19 cellular contexts compared by ENCODE assay signal in the genomic region with DNA sequence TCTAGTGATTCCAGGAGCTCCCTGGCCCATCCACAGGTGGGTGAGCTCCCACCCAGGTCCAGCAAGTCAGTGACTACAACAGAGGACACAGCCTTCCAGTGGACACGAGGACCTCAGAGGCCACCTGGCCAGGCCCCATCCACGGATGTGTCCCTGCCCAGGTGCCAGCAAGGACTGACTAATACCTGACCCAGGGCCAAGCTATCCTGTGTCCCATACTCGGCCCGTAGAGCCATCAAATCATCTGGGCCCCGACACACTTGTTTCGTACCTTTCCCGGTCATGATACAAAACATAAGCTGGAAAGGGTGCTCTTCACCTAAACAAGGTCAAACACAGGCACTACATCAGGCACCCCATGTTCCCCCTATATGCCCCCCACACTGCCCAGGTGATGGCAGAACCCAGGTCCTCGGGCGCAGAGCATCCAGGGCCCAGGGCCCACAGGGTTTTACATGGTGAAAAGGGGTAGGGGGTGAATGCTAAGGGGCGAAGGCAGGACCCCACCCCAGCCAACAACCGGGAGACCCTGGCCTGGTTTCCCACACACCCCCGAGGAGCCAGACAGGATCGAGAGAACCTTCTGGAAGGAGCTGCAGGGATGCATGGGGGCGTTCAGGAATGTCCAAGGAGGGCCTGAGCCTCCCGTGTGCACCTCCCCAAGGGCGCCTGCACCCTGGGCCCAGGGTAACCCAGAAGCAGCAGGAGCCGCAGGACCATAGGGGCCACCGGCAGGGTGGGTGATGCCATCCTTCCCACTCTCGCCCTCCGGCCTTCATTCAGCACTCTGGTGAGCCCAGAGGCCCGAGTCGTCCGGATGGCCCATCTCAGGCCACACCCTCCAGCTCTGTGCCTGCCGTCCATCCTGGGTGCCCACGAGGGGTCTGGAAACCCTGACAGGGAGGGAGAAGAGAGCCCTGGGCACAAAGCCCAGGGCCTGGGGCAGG.
DNase-seq lines count a peak whose midpoint lies in the region; ATAC-seq and TF ChIP-seq lines count a peak whose summit lies in the region.
"Had no signal": no experiment of that assay in that cellular context is flagged by ENCODE, and none has a peak within 500 bp of the region (broad histone marks: within the 10 kb centered on the region; RNA-seq: fewer than 3 reads in every experiment).

No MANE protein-coding gene starts in this region.

- TF ChIP-seq POLR2A in right lobe of liver (IDR thresholded peaks at IDR 0.05): no peak

- 96% methylated on average over 8 of the region's 25 CpGs for WGBS in right lobe of liver (ENCODE audit: insufficient coverage, low coverage, low lambda C conversion rate, missing lambda C conversion rate)

- no peaks in the 10 kb centered on the region for H3K27me3 ChIP-seq in left ventricle myocardium inferior (ENCODE audit: low read depth)
- H3K27me3 ChIP-seq in right lobe of liver: no peaks in the 10 kb centered on the region
- no peaks in the 10 kb centered on the region for H3K27me3 ChIP-seq in naive thymus-derived CD4-positive, alpha-beta T cell (ENCODE audit: control insufficient read depth in 2 of 2, insufficient read depth in 2 of 2, low read length in 2 of 2)
- H3K27me3 ChIP-seq: body of pancreas had no signal

- POLR2A ChIA-PET in naive thymus-derived CD4-positive, alpha-beta T cell (lab: Charles Lee): interaction anchor here (1.7 kb wide), 1 partner anchor 13 kb away, joined by 5 read pairs; no protein-coding TSS in a partner anchor

- no peak for DNase-seq in left ventricle myocardium inferior
- DNase-seq in cardiac septum (ENCODE audit: low spot score): no peak
- peak; percentile 19 to 41 (median 39) for DNase-seq in right lobe of liver
- peak; percentile 54 for DNase-seq in sciatic nerve (ENCODE audit: low spot score)
- DNase-seq in NCI-H128 (lab: John Stamatoyannopoulos, UW; ENCODE audit: unreplicated experiment): no peak
- no peak for DNase-seq in naive thymus-derived CD4-positive, alpha-beta T cell
- DNase-seq in C1 segment of cervical spinal cord (lab: John Stamatoyannopoulos, UW): no peak
- DNase-seq: activated CD8-positive, alpha-beta memory T cell treated with anti-CD3 and anti-CD28 coated beads, Interleukin-2, amount 50 U/mL, for 4 hours; activated naive CD4-positive, alpha-beta T cell treated with Interleukin-2 at 50 U/mL for 16 hours; immature natural killer cell; mesendoderm; NCI-H1436 treated with DMSO at 0.1 percent for 48 hours; NCI-H226; occipital lobe; T-helper 1 cell had no signal

- no peak for TF ChIP-seq CTCF in left ventricle myocardium inferior (IDR thresholded peaks at IDR 0.05; ENCODE audit: borderline replicate concordance)
- TF ChIP-seq CTCF in right lobe of liver (IDR thresholded peaks at IDR 0.05): no peak

- no peaks in the 10 kb centered on the region for H3K36me3 ChIP-seq in left ventricle myocardium inferior
- H3K36me3 ChIP-seq in right lobe of liver: no peaks in the 10 kb centered on the region
- peaks cover 0 to 4% (median 0%) of the 10 kb centered on the region in 3 experiments for H3K36me3 ChIP-seq in naive thymus-derived CD4-positive, alpha-beta T cell (ENCODE audit: control insufficient read depth in 2 of 3, insufficient read depth in 3 of 3, low read length in 3 of 3)

- peaks cover 98% of the 10 kb centered on the region for H3K4me1 ChIP-seq in left ventricle myocardium inferior
- H3K4me1 ChIP-seq in right lobe of liver: peaks cover 0 to 18% (median 5%) of the 10 kb centered on the region in 4 donors
- peaks cover 4 to 16% of the 10 kb centered on the region in 2 donors for H3K4me1 ChIP-seq in naive thymus-derived CD4-positive, alpha-beta T cell (ENCODE audit: control insufficient read depth in 2 of 2, insufficient read depth in 2 of 2, low read length in 2 of 2)

- H3K27ac ChIP-seq in left ventricle myocardium inferior (replicated peaks) (peak overlapping the region; percentile 89), right lobe of liver (no peak overlapping the region)
- no peak overlapping the region for H3K27ac ChIP-seq in naive thymus-derived CD4-positive, alpha-beta T cell (ENCODE audit: low read depth, low read length)
- H3K27ac ChIP-seq: body of pancreas had no signal

- peaks cover 5 to 41% (median 31%) of the 10 kb centered on the region in 7 donors for H3K4me1 Mint-ChIP-seq in naive thymus-derived CD4-positive, alpha-beta T cell

- no peak overlapping the region for H3K4me3 ChIP-seq in left ventricle myocardium inferior
- no peak overlapping the region for H3K4me3 ChIP-seq in right lobe of liver
- no peak overlapping the region for H3K4me3 ChIP-seq in naive thymus-derived CD4-positive, alpha-beta T cell (ENCODE audit: low read length)
- H3K4me3 ChIP-seq: body of pancreas had no signal

- intact Hi-C loops in left ventricle myocardium inferior (cut with micrococcal nuclease): no loop called here
- intact Hi-C loops in cardiac septum (cut with DNase I): loop anchor here (5.0 kb wide), 1 partner anchor 79 kb away; no protein-coding TSS in a partner anchor
- intact Hi-C loops in right lobe of liver (cut with DNase I): no loop called here
- intact Hi-C loops in sciatic nerve (cut with DNase I): no loop called here
- intact Hi-C loops in naive thymus-derived CD4-positive, alpha-beta T cell (cut with micrococcal nuclease): no loop called here

- no peaks in the 10 kb centered on the region for H3K9me3 Mint-ChIP-seq in naive thymus-derived CD4-positive, alpha-beta T cell
- H3K9me3 Mint-ChIP-seq: immature natural killer cell; stimulated activated effector memory CD8-positive, alpha-beta T cell treated with anti-CD3 and anti-CD28 coated beads, Interleukin-12 subunit alpha, Interleukin-12 subunit beta, amount 100 ng/mL, for 72 hours had no signal

- ATAC-seq in right lobe of liver (no peak), sciatic nerve (no peak), HG03521 (IDR thresholded peaks at IDR 0.05; ENCODE audit: unreplicated experiment) (no peak)
- no peak for ATAC-seq in naive thymus-derived CD4-positive, alpha-beta T cell
- ATAC-seq: activated CD4-positive, CD25-positive, alpha-beta regulatory T cell treated with anti-CD3 and anti-CD28 coated beads, Interleukin-2, amount 50 U/mL, for 24 hours; body of pancreas; stimulated activated effector memory CD8-positive, alpha-beta T cell treated with anti-CD3 and anti-CD28 coated beads, Interleukin-12 subunit alpha, Interleukin-12 subunit beta, amount 100 ng/mL, for 72 hours had no signal

- CTCF ChIA-PET in naive thymus-derived CD4-positive, alpha-beta T cell (lab: Charles Lee): interaction anchor here (0.6 kb wide), 1 partner anchor 8 kb away, joined by 3 read pairs; no protein-coding TSS in a partner anchor

- H3K9me3 ChIP-seq in left ventricle myocardium inferior (replicated peaks) (no peaks in the 10 kb centered on the region), right lobe of liver (no peaks in the 10 kb centered on the region)
- no peaks in the 10 kb centered on the region for H3K9me3 ChIP-seq in naive thymus-derived CD4-positive, alpha-beta T cell (ENCODE audit: control insufficient read depth in 2 of 3, low read length in 3 of 3)
- H3K9me3 ChIP-seq: body of pancreas had no signal

- H3K27ac Mint-ChIP-seq in naive thymus-derived CD4-positive, alpha-beta T cell: peak overlapping the region in 1 of 9 donors; percentile 9
- H3K27ac Mint-ChIP-seq: stimulated activated effector memory CD8-positive, alpha-beta T cell treated with anti-CD3 and anti-CD28 coated beads, Interleukin-12 subunit alpha, Interleukin-12 subunit beta, amount 100 ng/mL, for 72 hours had no signal

- H3K4me3 Mint-ChIP-seq in naive thymus-derived CD4-positive, alpha-beta T cell: no peak overlapping the region
- H3K4me3 Mint-ChIP-seq: immature natural killer cell; stimulated activated effector memory CD8-positive, alpha-beta T cell treated with anti-CD3 and anti-CD28 coated beads, Interleukin-12 subunit alpha, Interleukin-12 subunit beta, amount 100 ng/mL, for 72 hours had no signal

- H3K27me3 Mint-ChIP-seq in naive thymus-derived CD4-positive, alpha-beta T cell: no peaks in the 10 kb centered on the region

- H3K36me3 Mint-ChIP-seq in naive thymus-derived CD4-positive, alpha-beta T cell: peaks cover 0 to 7% (median 0%) of the 10 kb centered on the region in 5 donors
- H3K36me3 Mint-ChIP-seq: immature natural killer cell; stimulated activated effector memory CD8-positive, alpha-beta T cell treated with anti-CD3 and anti-CD28 coated beads, Interleukin-12 subunit alpha, Interleukin-12 subunit beta, amount 100 ng/mL, for 72 hours had no signal

Comparison
In these comparisons a context has a peak if more than half of its experiments do, and no peak if none do; other contexts are left out.
1. DNase-seq: peak in right lobe of liver (3 of 3) and sciatic nerve (single experiment); none in left ventricle myocardium inferior (single experiment), cardiac septum (single experiment), NCI-H128 (single experiment), naive thymus-derived CD4-positive, alpha-beta T cell (0 of 9) and C1 segment of cervical spinal cord (0 of 14).